ENCODE assay signal across 8 cellular contexts in genomic region chr15:85379403-85380131, GRCh38. TPM values are rescaled to one million over a fixed set of nuclear protein-coding genes. Genes with fewer than 3 reads are reported as not detected.
DNase-seq lines count a peak whose midpoint lies in the region; ATAC-seq lines count a peak whose summit lies in the region.

No MANE protein-coding gene starts in this region.

- H3K4me3 Mint-ChIP-seq in activated T-cell treated with anti-CD3 and anti-CD28 coated beads, Interleukin-2, amount 50 U/mL, for 4 hours: peak overlapping the region; percentile 90

- H3K9me3 ChIP-seq in BLaER1: no peaks in the 10 kb centered on the region

- DNase-seq in KG1 (lab: John Stamatoyannopoulos, UW) (peak; percentile 52), glomerular visceral epithelial cell (ENCODE audit: extremely low spot score) (peak; percentile 42)
- DNase-seq in activated T-cell treated with anti-CD3 and anti-CD28 coated beads, Interleukin-2, amount 50 U/mL, for 4 hours: peak; percentile 6

- no peaks in the 10 kb centered on the region for H3K27me3 Mint-ChIP-seq in activated T-cell treated with anti-CD3 and anti-CD28 coated beads, Interleukin-2, amount 50 U/mL, for 4 hours (ENCODE audit: low read depth)

- H3K27ac ChIP-seq in BLaER1 (no peak overlapping the region), skin epidermis (peak overlapping the region in 20 of 21 experiments; percentile 5 to 97 (median 91))

- peak overlapping the region; percentile 91 for H3K4me3 ChIP-seq in BLaER1
- H3K4me3 ChIP-seq in skin epidermis: peak overlapping the region; percentile 58 to 98 (median 92)

- no peaks in the 10 kb centered on the region for H3K36me3 Mint-ChIP-seq in activated T-cell treated with anti-CD3 and anti-CD28 coated beads, Interleukin-2, amount 50 U/mL, for 4 hours (ENCODE audit: insufficient read depth)

- peaks cover 54% of the 10 kb centered on the region for H3K4me1 Mint-ChIP-seq in activated T-cell treated with anti-CD3 and anti-CD28 coated beads, Interleukin-2, amount 50 U/mL, for 4 hours (ENCODE audit: low read depth)

- H4K20me1 ChIP-seq in BLaER1: peaks cover 36% of the 10 kb centered on the region

- H3K27me3 ChIP-seq in BLaER1: no peaks in the 10 kb centered on the region

- no peaks in the 10 kb centered on the region for H3K9me3 Mint-ChIP-seq in activated T-cell treated with anti-CD3 and anti-CD28 coated beads, Interleukin-2, amount 50 U/mL, for 4 hours

- peak overlapping the region; percentile 91 for H3K4me2 ChIP-seq in BLaER1

- no peak for ATAC-seq in activated T-cell treated with anti-CD3 and anti-CD28 coated beads, Interleukin-2, amount 50 U/mL, for 4 hours
- ATAC-seq in GM18858 (IDR thresholded peaks at IDR 0.05; ENCODE audit: unreplicated experiment): no peak
- ATAC-seq in GM18861 (IDR thresholded peaks at IDR 0.05; ENCODE audit: unreplicated experiment): no peak
- ATAC-seq in HG02970 (IDR thresholded peaks at IDR 0.05; ENCODE audit: low FRiP score, unreplicated experiment): no peak

- peaks cover 39% of the 10 kb centered on the region for H3K4me1 ChIP-seq in BLaER1

- H3K36me3 ChIP-seq in BLaER1: no peaks in the 10 kb centered on the region

- H3K9ac ChIP-seq in BLaER1: peak overlapping the region; percentile 56; the same call in 1 of the 2 replicates

RNA-seq across cellular contexts. Expression of gene AKAP13, which starts 0.8 kb away (rescaled TPM):
- 10 to 100 TPM; 67.4 to 78.8 (median 77.0) TPM for total RNA-seq in activated T-cell treated with anti-CD3 and anti-CD28 coated beads, Interleukin-2, amount 50 U/mL, for 4 hours
